In the genomic region with DNA sequence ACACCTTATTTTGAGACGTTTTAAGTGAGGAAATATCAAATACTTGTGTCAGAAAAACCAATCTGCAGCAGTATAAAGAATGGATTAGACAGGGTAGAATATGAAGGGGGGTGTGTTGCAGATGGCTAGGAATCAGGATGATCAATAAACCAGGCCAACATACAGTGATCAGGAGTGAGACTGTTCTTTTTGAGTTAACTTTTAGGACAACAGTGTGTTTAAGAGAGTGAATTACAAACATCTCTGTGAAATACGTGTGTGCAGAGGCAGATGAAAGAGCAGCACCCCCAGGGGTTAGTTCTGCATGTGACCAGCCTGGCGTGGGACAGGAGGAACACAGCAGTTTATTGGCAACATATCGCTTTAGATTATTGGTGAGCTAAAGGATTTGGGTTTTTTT, we compare ENCODE assay signal across 24 cellular contexts.
"Had no signal": no experiment of that assay in that cellular context is flagged by ENCODE, and none has a peak within 500 bp of the region (broad histone marks: within the 10 kb centered on the region; RNA-seq: fewer than 3 reads in every experiment).

No MANE protein-coding gene starts in this region.

- H3K4me1 ChIP-seq: gastrocnemius medialis, heart left ventricle, pancreas, suprapubic skin, upper lobe of right lung, uterus had no signal

- ATAC-seq: gastrocnemius medialis; heart left ventricle; left lobe of liver; natural killer cell; pancreas; sciatic nerve; stimulated activated naive CD8-positive, alpha-beta T cell treated with anti-CD3 and anti-CD28 coated beads, Interleukin-15, amount 100 ng/mL, for 72 hours; upper lobe of right lung had no signal

- H3K79me2 ChIP-seq: hepatocyte had no signal

- DNase-seq: effector CD4-positive, alpha-beta T cell; foreskin fibroblast; gastrocnemius medialis; heart left ventricle; kidney; natural killer cell; pancreas; stimulated activated CD4-positive, alpha-beta T cell treated with anti-CD3 and anti-CD28 coated beads, Interleukin-12 subunit alpha, Interleukin-12 subunit beta, amount 100 ng/mL, for 4 hours; stimulated activated CD4-positive, alpha-beta T cell treated with anti-CD3 and anti-CD28 coated beads, Interleukin-1b, Interleukin-23, amount 100 ng/mL, for 48 hours; stimulated activated CD4-positive, alpha-beta T cell treated with anti-CD3 and anti-CD28 coated beads, Interleukin-4, amount 100 ng/mL, for 1 hour; stimulated activated CD8-positive, alpha-beta memory T cell treated with anti-CD3 and anti-CD28 coated beads, Interleukin-4, amount 100 ng/mL, for 48 hours; stimulated activated naive CD4-positive, alpha-beta T cell; stimulated activated naive CD8-positive, alpha-beta T cell treated with anti-CD3 and anti-CD28 coated beads, Interleukin-15, amount 100 ng/mL, for 72 hours; transverse colon; upper lobe of right lung; uterus had no signal

- H3K4me3 ChIP-seq: dorsolateral prefrontal cortex, gastrocnemius medialis, heart left ventricle, hepatocyte, lung, pancreas, smooth muscle cell, suprapubic skin, transverse colon, upper lobe of right lung, uterus had no signal

- H3K4me2 ChIP-seq: hepatocyte, smooth muscle cell had no signal

- H3K9me3 ChIP-seq: gastrocnemius medialis, heart left ventricle, neutrophil, pancreas, suprapubic skin, transverse colon, upper lobe of right lung, uterus had no signal

- H3K27ac ChIP-seq: gastrocnemius medialis, heart left ventricle, hepatocyte, neutrophil, pancreas, suprapubic skin, transverse colon, upper lobe of right lung, uterus had no signal

- H3K27me3 ChIP-seq: hepatocyte, pancreas, upper lobe of right lung, uterus had no signal

- H2AFZ ChIP-seq: hepatocyte had no signal

- H3K36me3 ChIP-seq: gastrocnemius medialis, heart left ventricle, neutrophil, pancreas, suprapubic skin, transverse colon, upper lobe of right lung, uterus had no signal
